26 cellular contexts compared by ENCODE assay signal in genomic region chr2:150612957-150613710, GRCh38.
A peak's percentile ranks its signal among the peaks of the same experiment; 100 is the strongest.
DNase-seq lines count a peak whose midpoint lies in the region; ATAC-seq, FAIRE-seq and TF ChIP-seq lines count a peak whose summit lies in the region.
"Had no signal": no experiment of that assay in that cellular context is flagged by ENCODE, and none has a peak within 500 bp of the region (broad histone marks: within the 10 kb centered on the region; RNA-seq: fewer than 3 reads in every experiment).

No MANE protein-coding gene starts in this region.

- H4K20me1 ChIP-seq in HepG2 (ENCODE audit: insufficient read depth, low read length): no peaks in the 10 kb centered on the region

- no peak for TF ChIP-seq POLR2A in HepG2 (IDR thresholded peaks at IDR 0.05; ENCODE audit: insufficient read depth in 1 of 2, low read depth in 2 of 2, low read length in 2 of 2)
- TF ChIP-seq POLR2A in vagina (IDR thresholded peaks at IDR 0.05): no peak

- H2AFZ ChIP-seq in HepG2 (ENCODE audit: low read length): no peak overlapping the region

- in situ Hi-C loops in HepG2 (cut with HindIII; ENCODE audit: extremely low pct_ligation_motif_present, low pct_unique_long_range_greater_than_20kb): loop anchor here (5.0 kb wide), 1 partner anchor 1016 kb away; no protein-coding TSS in a partner anchor

- POLR2A ChIA-PET in HepG2 (lab: Yijun Ruan, JAX): no interaction called here

- DNase-seq in HepG2 (ENCODE audit: low spot score) (no peak), dermis blood vessel endothelial cell (peak; percentile 43), islet precursor cell (peak; percentile 65), vagina (ENCODE audit: extremely low spot score in 2 of 2) (no peak), RKO (ENCODE audit: low spot score) (no peak)
- DNase-seq in stimulated activated CD4-positive, alpha-beta T cell treated with anti-CD3 and anti-CD28 coated beads, Interleukin-4, amount 100 ng/mL, for 4 hours: no peak
- DNase-seq: activated B cell treated with CpG ODN at 0.5 μM for 24 hours; activated CD4-positive, alpha-beta T cell treated with anti-CD3 and anti-CD28 coated beads, Interleukin-2, amount 50 U/mL, for 1 hour; activated naive CD4-positive, alpha-beta T cell treated with anti-CD3 and anti-CD28 coated beads for 36 hours; effector CD4-positive, alpha-beta T cell; gastrocnemius medialis; hypothalamus; immature natural killer cell; KBM-7; left lung; naive thymus-derived CD8-positive, alpha-beta T cell; NCI-H1417 treated with DMSO at 0.1 percent for 48 hours; NCI-H2081 treated with DMSO at 0.1 percent for 48 hours; NCI-H446; NCI-H82; stimulated activated CD4-positive, alpha-beta T cell treated with anti-CD3 and anti-CD28 coated beads, Interleukin-2, amount 100 ng/mL, for 24 hours; T-helper 9 cell; tibial artery had no signal

- intact Hi-C loops in HepG2 (cut with micrococcal nuclease; ENCODE audit: unreplicated experiment): no loop called here
- intact Hi-C loops in vagina (cut with DNase I): no loop called here

- H3K4me3 ChIP-seq in liver (ENCODE audit: low read depth in 1 of 3, low read length in 3 of 3) (no peak overlapping the region), HepG2 (replicated peaks in 1 of 3; ENCODE audit: insufficient read depth in 1 of 3, low read depth in 2 of 3, low read length in 3 of 3) (no peak overlapping the region), vagina (no peak overlapping the region)
- H3K4me3 ChIP-seq: gastrocnemius medialis, left lung, tibial artery had no signal

- TF ChIP-seq CTCF in liver (IDR thresholded peaks at IDR 0.05; ENCODE audit: low read depth, low read length, missing input control) (no peak), HepG2 (CRISPR knock-in tag; IDR thresholded peaks at IDR 0.05) (no peak), vagina (IDR thresholded peaks at IDR 0.05) (no peak)

- H3K9me3 ChIP-seq in liver (ENCODE audit: control insufficient read depth in 4 of 4, low read length in 3 of 4) (no peaks in the 10 kb centered on the region), HepG2 (ENCODE audit: low read length) (no peaks in the 10 kb centered on the region), vagina (no peaks in the 10 kb centered on the region)
- H3K9me3 ChIP-seq: gastrocnemius medialis, left lung, tibial artery had no signal

- FAIRE-seq in HepG2 (lab: Jason Lieb, UNC): no peak

- no peaks in the 10 kb centered on the region for H3K27me3 ChIP-seq in liver (ENCODE audit: control insufficient read depth in 4 of 4, insufficient read depth in 4 of 4, low read length in 3 of 4)
- no peaks in the 10 kb centered on the region for H3K27me3 ChIP-seq in HepG2 (ENCODE audit: control insufficient read depth in 1 of 2, insufficient read depth in 2 of 2, low read length in 2 of 2)
- H3K27me3 ChIP-seq in vagina: no peaks in the 10 kb centered on the region
- H3K27me3 ChIP-seq: gastrocnemius medialis, left lung, tibial artery had no signal

- TF ChIP-seq RAD21 in liver (IDR thresholded peaks at IDR 0.05) (peak; percentile 29 to 32), HepG2 (CRISPR knock-in tag; IDR thresholded peaks at IDR 0.05) (no peak)

- H3K27ac ChIP-seq in liver (ENCODE audit: low read depth in 1 of 2, low read length in 2 of 2) (no peak overlapping the region), HepG2 (ENCODE audit: extremely low read length, insufficient read depth, low read length) (no peak overlapping the region), vagina (peak overlapping the region; percentile 47)
- H3K27ac ChIP-seq: epithelial cell of prostate, gastrocnemius medialis, left lung, tibial artery had no signal

- H3K36me3 ChIP-seq in liver (ENCODE audit: control insufficient read depth in 4 of 4, insufficient read depth in 3 of 4, low read depth in 1 of 4, low read length in 3 of 4): no peaks in the 10 kb centered on the region
- H3K36me3 ChIP-seq in HepG2 (replicated peaks in 1 of 2; ENCODE audit: control insufficient read depth in 1 of 2, insufficient read depth in 2 of 2, low read length in 2 of 2): no peaks in the 10 kb centered on the region
- H3K36me3 ChIP-seq in vagina: no peaks in the 10 kb centered on the region
- H3K36me3 ChIP-seq: gastrocnemius medialis, left lung, tibial artery had no signal

- BruUV-seq in HepG2 (replicated peaks; lab: Mats Ljungman, UMichigan): no TSS peak

- H3K4me1 ChIP-seq in liver (ENCODE audit: control insufficient read depth in 4 of 4, insufficient read depth in 4 of 4, low read length in 3 of 4) (peaks cover 0 to 17% (median 11%) of the 10 kb centered on the region in 4 donors), HepG2 (ENCODE audit: insufficient read depth, low read length) (no peaks in the 10 kb centered on the region), vagina (peaks cover 13% of the 10 kb centered on the region)
- H3K4me1 ChIP-seq: gastrocnemius medialis, left lung had no signal

- H3K4me2 ChIP-seq in HepG2 (ENCODE audit: low read depth, low read length): no peak overlapping the region

- H3K9ac ChIP-seq in liver (ENCODE audit: low read depth in 1 of 2, low read length in 2 of 2) (no peak overlapping the region), HepG2 (ENCODE audit: insufficient read depth, low read depth, low read length) (no peak overlapping the region)

- H3K79me2 ChIP-seq in HepG2 (ENCODE audit: insufficient read depth, low read length): no peaks in the 10 kb centered on the region

- no peak for ATAC-seq in HepG2
- ATAC-seq in GM18909 (IDR thresholded peaks at IDR 0.05; ENCODE audit: poor library complexity, unreplicated experiment): no peak
- ATAC-seq: gastrocnemius medialis; left lung; naive thymus-derived CD8-positive, alpha-beta T cell had no signal

- TF ChIP-seq EP300 in HepG2 (IDR thresholded peaks at IDR 0.05; ENCODE audit: low read depth in 2 of 2, low read length in 2 of 2) (no peak), HepG2 (CRISPR knock-in tag; IDR thresholded peaks at IDR 0.05; ENCODE audit: borderline replicate concordance) (no peak)

- CTCF ChIA-PET in HepG2 (lab: Yijun Ruan, JAX; ENCODE audit: low intra/inter-chr PET ratio, low total read pairs): no interaction called here

- WGBS in liver: 43% methylated on average over 7 of the region's 7 CpGs
- WGBS in HepG2 (ENCODE audit: low lambda C conversion rate): 38% methylated on average over 7 of the region's 7 CpGs

TF ChIP-seq in liver, 16 proteins besides CTCF, POLR2A, EP300 and RAD21 (continues in another document):
- no peak for TF ChIP-seq REST (IDR thresholded peaks at IDR 0.05)
- TF ChIP-seq GABPA (IDR thresholded peaks at IDR 0.05 in 1 of 2, conservative IDR thresholded peaks at IDR 0.05 in 1 of 2): no peak
- TF ChIP-seq RXRA (IDR thresholded peaks at IDR 0.05): peak in 1 of 2 donors; percentile 46
- no peak for TF ChIP-seq SP1 (IDR thresholded peaks at IDR 0.05)
- TF ChIP-seq HNF4A (conservative IDR thresholded peaks at IDR 0.05): peak; percentile 50 to 64

TF ChIP-seq in HepG2, 621 proteins besides CTCF, POLR2A, EP300 and RAD21 (continues in another document):
- TF ChIP-seq SOX13 (IDR thresholded peaks at IDR 0.05) (no peak), SOX13 (CRISPR knock-in tag; conservative IDR thresholded peaks at IDR 0.05 in 1 of 2, IDR thresholded peaks at IDR 0.05 in 1 of 2) (no peak), CSRNP1 (CRISPR knock-in tag; IDR thresholded peaks at IDR 0.05) (no peak), REST (IDR thresholded peaks at IDR 0.05; ENCODE audit: borderline replicate concordance in 1 of 2, low read depth in 1 of 2, low read length in 2 of 2) (no peak), TGIF2 (CRISPR knock-in tag; IDR thresholded peaks at IDR 0.05) (no peak), ZBTB38 (CRISPR knock-in tag; IDR thresholded peaks at IDR 0.05) (no peak)

Comparison
In these comparisons a context has a peak if more than half of its experiments do, and no peak if none do; other contexts are left out.
1. DNase-seq: peak in dermis blood vessel endothelial cell (single experiment) and islet precursor cell (single experiment); none in HepG2 (single experiment), vagina (0 of 2), stimulated activated CD4-positive, alpha-beta T cell treated with anti-CD3 and anti-CD28 coated beads, Interleukin-4, amount 100 ng/mL, for 4 hours (0 of 2) and RKO (single experiment).